ENCODE assay signal across 17 cellular contexts in genomic region chr14:90781344-90781761, GRCh38. TPM values are rescaled to one million over a fixed set of nuclear protein-coding genes. Genes with fewer than 3 reads are reported as not detected.
DNase-seq lines count a peak whose midpoint lies in the region; ATAC-seq and TF ChIP-seq lines count a peak whose summit lies in the region.
"Had no signal": no experiment of that assay in that cellular context is flagged by ENCODE, and none has a peak within 500 bp of the region (broad histone marks: within the 10 kb centered on the region; RNA-seq: fewer than 3 reads in every experiment).

No MANE protein-coding gene starts in this region.

- no peaks in the 10 kb centered on the region for H3K36me3 Mint-ChIP-seq in T-helper 17 cell (ENCODE audit: low read depth)
- H3K36me3 Mint-ChIP-seq: immature natural killer cell had no signal

- no peak for TF ChIP-seq CTCF in coronary artery (IDR thresholded peaks at IDR 0.05)

- no peak overlapping the region for H3K27ac ChIP-seq in coronary artery
- H3K27ac ChIP-seq in effector memory CD4-positive, alpha-beta T cell (ENCODE audit: insufficient read depth, low read length, poor library complexity, severe bottlenecking) = no peak overlapping the region

- H3K4me1 ChIP-seq in effector memory CD4-positive, alpha-beta T cell (ENCODE audit: control insufficient read depth, insufficient read depth, low read length, poor library complexity, severe bottlenecking) = no peaks in the 10 kb centered on the region

- no peak overlapping the region for H3K4me3 Mint-ChIP-seq in T-helper 17 cell
- H3K4me3 Mint-ChIP-seq: immature natural killer cell; stimulated activated naive CD8-positive, alpha-beta T cell treated with anti-CD3 and anti-CD28 coated beads, Interleukin-15, Interleukin-2, amounts not matched to agents 100 ng/mL and 50 ng/mL, for 24 hours had no signal

- H3K4me1 Mint-ChIP-seq in T-helper 17 cell = peaks cover 4% of the 10 kb centered on the region
- H3K4me1 Mint-ChIP-seq: immature natural killer cell had no signal

- no peaks in the 10 kb centered on the region for H3K9me3 ChIP-seq in T-helper 17 cell (ENCODE audit: control insufficient read depth, low read length, poor library complexity, severe bottlenecking)
- no peaks in the 10 kb centered on the region for H3K9me3 ChIP-seq in effector memory CD4-positive, alpha-beta T cell (ENCODE audit: control insufficient read depth, low read length)
- H3K9me3 ChIP-seq: BE2C had no signal

- H3K4me3 ChIP-seq in coronary artery = no peak overlapping the region
- no peak overlapping the region for H3K4me3 ChIP-seq in effector memory CD4-positive, alpha-beta T cell (ENCODE audit: insufficient read depth, low read depth, low read length, poor library complexity, severe bottlenecking)
- H3K4me3 ChIP-seq: smooth muscle cell had no signal

- H3K27ac Mint-ChIP-seq in T-helper 17 cell = no peak overlapping the region
- H3K27ac Mint-ChIP-seq: immature natural killer cell; stimulated activated naive CD8-positive, alpha-beta T cell treated with anti-CD3 and anti-CD28 coated beads, Interleukin-15, Interleukin-2, amounts not matched to agents 100 ng/mL and 50 ng/mL, for 24 hours had no signal

- H3K27me3 Mint-ChIP-seq in T-helper 17 cell = no peaks in the 10 kb centered on the region
- H3K27me3 Mint-ChIP-seq: stimulated activated naive CD8-positive, alpha-beta T cell treated with anti-CD3 and anti-CD28 coated beads, Interleukin-15, Interleukin-2, amounts not matched to agents 100 ng/mL and 50 ng/mL, for 24 hours had no signal

- H3K36me3 ChIP-seq in effector memory CD4-positive, alpha-beta T cell (ENCODE audit: control insufficient read depth, insufficient read depth, low read length) = no peaks in the 10 kb centered on the region

- DNase-seq in AG20443 (ENCODE audit: low spot score) (peak; percentile 65), M059J (ENCODE audit: low read depth) (peak; percentile 74), coronary artery (ENCODE audit: low spot score) (peak; percentile 21), kidney tubule cell (ENCODE audit: low spot score) (peak; percentile 93), T-helper 17 cell (no peak)
- no peak for DNase-seq in activated effector memory CD4-positive, alpha-beta T cell treated with Interleukin-2 at 50 U/mL for 16 hours
- no peak for DNase-seq in stimulated activated CD4-positive, alpha-beta T cell treated with anti-CD3 and anti-CD28 coated beads, Interleukin-15, amount 100 ng/mL, for 24 hours
- no peak for DNase-seq in effector memory CD4-positive, alpha-beta T cell
- DNase-seq: activated CD4-positive, alpha-beta T cell treated with anti-CD3 and anti-CD28 coated beads for 4 hours; activated T-cell treated with anti-CD3 and anti-CD28 coated beads, Interleukin-2, amount 50 U/mL, for 1 hour; BE2C; foreskin melanocyte; immature natural killer cell; NCI-H2081 treated with DMSO at 0.1 percent for 48 hours; SHP77 had no signal

- no peak for ATAC-seq in T-helper 17 cell

- no peaks in the 10 kb centered on the region for H3K27me3 ChIP-seq in effector memory CD4-positive, alpha-beta T cell (replicated peaks; ENCODE audit: control insufficient read depth, insufficient read depth, low read length, poor library complexity, severe bottlenecking)
- H3K27me3 ChIP-seq: BE2C had no signal

RNA-seq across cellular contexts. Expression of gene TTC7B, which starts 34.9 kb away (rescaled TPM):
- 10.6 and 18.0 TPM in 2 replicates for total RNA-seq in M059J (2014; rRNA removed; shearing (Covaris generic))
- 10 to 100 TPM in 1 of 2 donors, 1 to 10 TPM in 1; 2.5 to 28.3 TPM for total RNA-seq in T-helper 17 cell

Comparison
In these comparisons a context has a peak if more than half of its experiments do, and no peak if none do; other contexts are left out.
1. DNase-seq: peak in AG20443 (single experiment), M059J (single experiment), coronary artery (single experiment) and kidney tubule cell (single experiment); none in activated effector memory CD4-positive, alpha-beta T cell treated with Interleukin-2 at 50 U/mL for 16 hours (single experiment), stimulated activated CD4-positive, alpha-beta T cell treated with anti-CD3 and anti-CD28 coated beads, Interleukin-15, amount 100 ng/mL, for 24 hours (single experiment), T-helper 17 cell (0 of 3) and effector memory CD4-positive, alpha-beta T cell (0 of 3).